Comparison of ENCODE assay signal across 13 cellular contexts in genomic region chr5:142296914-142297417, GRCh38. TPM values are rescaled to one million over a fixed set of nuclear protein-coding genes. Genes with fewer than 3 reads are reported as not detected.
DNase-seq lines count a peak whose midpoint lies in the region; ATAC-seq and TF ChIP-seq lines count a peak whose summit lies in the region.
"Had no signal": no experiment of that assay in that cellular context is flagged by ENCODE, and none has a peak within 500 bp of the region (broad histone marks: within the 10 kb centered on the region; RNA-seq: fewer than 3 reads in every experiment).

No MANE protein-coding gene starts in this region.

- peaks cover 58% of the 10 kb centered on the region for H3K4me1 Mint-ChIP-seq in neural crest cell

- no peaks in the 10 kb centered on the region for H3K9me2 ChIP-seq in SK-N-SH
- no peaks in the 10 kb centered on the region for H3K9me2 ChIP-seq in OCI-LY7 (ENCODE audit: insufficient read depth, low read length)

- H2AFZ ChIP-seq in SK-N-SH (ENCODE audit: low read depth) (peak overlapping the region; percentile 9; the same call in 1 of the 2 replicates), OCI-LY7 (ENCODE audit: low read length) (no peak overlapping the region)

- no peaks in the 10 kb centered on the region for H3K36me3 ChIP-seq in BLaER1 treated with 17β-estradiol and CSF1 and Interleukin-3, amounts not matched to agents 10 nM and 100 nM
- H3K36me3 ChIP-seq in SK-N-SH (replicated peaks in 1 of 2; ENCODE audit: control insufficient read depth in 1 of 2, insufficient read depth in 2 of 2, low read length in 1 of 2) (peaks cover 0 to 13% of the 10 kb centered on the region in 2 experiments), OCI-LY7 (ENCODE audit: insufficient read depth, low read length) (no peaks in the 10 kb centered on the region)
- H3K36me3 ChIP-seq: esophagus squamous epithelium had no signal

- no peak; a peak in 1 of 4 replicates for TF ChIP-seq EP300 in SK-N-SH (IDR thresholded peaks at IDR 0.05; ENCODE audit: borderline replicate concordance in 1 of 2, low read depth in 1 of 2, low read length in 1 of 2)

- H3K4me3 Mint-ChIP-seq in neural crest cell, result peak overlapping the region; percentile 50
- H3K4me3 Mint-ChIP-seq: activated naive CD8-positive, alpha-beta T cell treated with anti-CD3 and anti-CD28 coated beads for 36 hours; naive thymus-derived CD4-positive, alpha-beta T cell had no signal

- WGBS in SK-N-SH (ENCODE audit: low lambda C conversion rate), result 21% methylated on average over 7 of the region's 7 CpGs

- peaks cover 60% of the 10 kb centered on the region for H3K79me2 ChIP-seq in SK-N-SH (ENCODE audit: insufficient read depth)
- no peaks in the 10 kb centered on the region for H3K79me2 ChIP-seq in OCI-LY7 (ENCODE audit: insufficient read depth, low read depth, low read length)

- peaks cover 0 to 14% (median 0%) of the 10 kb centered on the region in 11 experiments; a peak in 1 of 22 replicates for H4K20me1 ChIP-seq in BLaER1 treated with 17β-estradiol and CSF1 and Interleukin-3, amounts not matched to agents 10 nM and 100 nM
- H4K20me1 ChIP-seq in SK-N-SH (ENCODE audit: insufficient read depth) (no peaks in the 10 kb centered on the region), OCI-LY7 (ENCODE audit: insufficient read depth, low read length) (no peaks in the 10 kb centered on the region)

- H3K9me3 Mint-ChIP-seq in neural crest cell, result no peaks in the 10 kb centered on the region
- H3K9me3 Mint-ChIP-seq: activated naive CD8-positive, alpha-beta T cell treated with anti-CD3 and anti-CD28 coated beads for 36 hours had no signal

- no peak for TF ChIP-seq CTCF in SK-N-SH (IDR thresholded peaks at IDR 0.05)
- TF ChIP-seq CTCF in neural crest cell (conservative IDR thresholded peaks at IDR 0.05), result no peak
- TF ChIP-seq CTCF in OCI-LY7 (conservative IDR thresholded peaks at IDR 0.05; ENCODE audit: low read length), result no peak

- ATAC-seq in HG02678 (IDR thresholded peaks at IDR 0.05; ENCODE audit: unreplicated experiment) (no peak), GM19397 (IDR thresholded peaks at IDR 0.05; ENCODE audit: unreplicated experiment) (no peak)
- ATAC-seq: naive thymus-derived CD4-positive, alpha-beta T cell had no signal

- no peak overlapping the region for H3K9ac ChIP-seq in BLaER1 treated with 17β-estradiol and CSF1 and Interleukin-3, amounts not matched to agents 10 nM and 100 nM
- peak overlapping the region; percentile 48; the same call in 1 of the 2 replicates for H3K9ac ChIP-seq in SK-N-SH

- peaks cover 4% of the 10 kb centered on the region for H3K36me3 Mint-ChIP-seq in neural crest cell (ENCODE audit: low read depth)
- H3K36me3 Mint-ChIP-seq: activated naive CD8-positive, alpha-beta T cell treated with anti-CD3 and anti-CD28 coated beads for 36 hours; naive thymus-derived CD4-positive, alpha-beta T cell had no signal

- no peaks in the 10 kb centered on the region for H3K27me3 Mint-ChIP-seq in neural crest cell (ENCODE audit: low read depth)
- H3K27me3 Mint-ChIP-seq: activated naive CD8-positive, alpha-beta T cell treated with anti-CD3 and anti-CD28 coated beads for 36 hours had no signal

- POLR2A ChIA-PET in SK-N-SH (lab: Yijun Ruan, JAX) (interaction anchor here (1.0 to 1.7 kb wide), 2 partner anchors 9 to 23 kb away, joined by 3 read pairs; no protein-coding TSS in a partner anchor), OCI-LY7 (lab: Charles Lee) (no interaction called here)

- H3K4me3 ChIP-seq in BLaER1 treated with 17β-estradiol and CSF1 and Interleukin-3, amounts not matched to agents 10 nM and 100 nM, result no peak overlapping the region
- no peak overlapping the region for H3K4me3 ChIP-seq in SK-N-SH (ENCODE audit: low read depth in 2 of 2, low read length in 1 of 2)
- H3K4me3 ChIP-seq in OCI-LY7 (ENCODE audit: low read depth, low read length, poor library complexity, severe bottlenecking), result no peak overlapping the region
- H3K4me3 ChIP-seq: esophagus squamous epithelium had no signal

- peaks cover 32 to 65% (median 47%) of the 10 kb centered on the region in 10 experiments for H3K4me1 ChIP-seq in BLaER1 treated with 17β-estradiol and CSF1 and Interleukin-3, amounts not matched to agents 10 nM and 100 nM
- H3K4me1 ChIP-seq in SK-N-SH (ENCODE audit: control insufficient read depth in 1 of 2, insufficient read depth in 2 of 2, low read depth in 1 of 2, low read length in 1 of 2) (peaks cover 25 to 28% of the 10 kb centered on the region in 2 experiments), OCI-LY7 (ENCODE audit: insufficient read depth, low read length, poor library complexity, severe bottlenecking) (no peaks in the 10 kb centered on the region)

- DNase-seq in SK-N-SH, result no peak
- DNase-seq in foreskin melanocyte, result peak; percentile 94
- DNase-seq in neural crest cell (ENCODE audit: low read depth, low spot score), result no peak
- DNase-seq in NOMO-1 (lab: John Stamatoyannopoulos, UW; ENCODE audit: unreplicated experiment in 2 of 2), result no peak
- no peak for DNase-seq in OCI-LY7 (ENCODE audit: low spot score)
- DNase-seq: activated naive CD8-positive, alpha-beta T cell treated with anti-CD3 and anti-CD28 coated beads for 36 hours; COR-L47; esophagus squamous epithelium; naive thymus-derived CD4-positive, alpha-beta T cell had no signal

- no peaks in the 10 kb centered on the region for H3K27me3 ChIP-seq in BLaER1 treated with 17β-estradiol and CSF1 and Interleukin-3, amounts not matched to agents 10 nM and 100 nM
- H3K27me3 ChIP-seq in SK-N-SH (ENCODE audit: insufficient read depth), result no peaks in the 10 kb centered on the region
- H3K27me3 ChIP-seq: esophagus squamous epithelium had no signal

- peak overlapping the region; percentile 68 for H3K27ac Mint-ChIP-seq in neural crest cell (ENCODE audit: unreplicated experiment)
- H3K27ac Mint-ChIP-seq: activated naive CD8-positive, alpha-beta T cell treated with anti-CD3 and anti-CD28 coated beads for 36 hours; naive thymus-derived CD4-positive, alpha-beta T cell had no signal

- TF ChIP-seq RAD21 in SK-N-SH (IDR thresholded peaks at IDR 0.05; ENCODE audit: low read length), result no peak

- CTCF ChIA-PET in SK-N-SH (lab: Yijun Ruan, JAX) (interaction anchor here (1.2 to 2.3 kb wide), 5 partner anchors 8 to 252 kb away, joined by 3 to 10 read pairs (median 4); partner anchors contain the start of gene SPRY4), OCI-LY7 (lab: Charles Lee; ENCODE audit: unreplicated experiment) (no interaction called here)

- no peaks in the 10 kb centered on the region for H3K9me3 ChIP-seq in BLaER1 treated with 17β-estradiol and CSF1 and Interleukin-3, amounts not matched to agents 10 nM and 100 nM (replicated peaks in 1 of 11)
- H3K9me3 ChIP-seq in SK-N-SH (no peaks in the 10 kb centered on the region), OCI-LY7 (ENCODE audit: low read length) (no peaks in the 10 kb centered on the region)
- H3K9me3 ChIP-seq: esophagus squamous epithelium had no signal

- peak overlapping the region; percentile 28 to 91 (median 83) for H3K4me2 ChIP-seq in BLaER1 treated with 17β-estradiol and CSF1 and Interleukin-3, amounts not matched to agents 10 nM and 100 nM
- H3K4me2 ChIP-seq in SK-N-SH (peak overlapping the region; percentile 1; the same call in 1 of the 2 replicates), OCI-LY7 (ENCODE audit: low read length) (no peak overlapping the region)

- no TSS peak for BruUV-seq in OCI-LY7 (replicated peaks; lab: Mats Ljungman, UMichigan)

- H3F3A ChIP-seq in SK-N-SH (replicated peaks; ENCODE audit: insufficient read depth), result peaks cover 30% of the 10 kb centered on the region

- intact Hi-C loops in OCI-LY7 (cut with micrococcal nuclease; ENCODE audit: unreplicated experiment), result no loop called here

- 0 out of 22 replicates have a peak overlapping the region, but pooled peaks of 2 of the 11 experiments have one; percentile 52 to 54 for H3K27ac ChIP-seq in BLaER1 treated with 17β-estradiol and CSF1 and Interleukin-3, amounts not matched to agents 10 nM and 100 nM
- H3K27ac ChIP-seq in SK-N-SH (ENCODE audit: low read depth in 2 of 2, low read length in 1 of 2) (peak overlapping the region; percentile 74 to 93), OCI-LY7 (ENCODE audit: low read depth, low read length, poor library complexity, severe bottlenecking) (no peak overlapping the region)
- H3K27ac ChIP-seq: RWPE1 had no signal

TF ChIP-seq in SK-N-SH, 30 proteins besides CTCF, POLR2A, EP300 and RAD21 (continues in another document):
- TF ChIP-seq YY1 (IDR thresholded peaks at IDR 0.05; ENCODE audit: low read depth) (peak; percentile 26; the same call in 1 of the 2 replicates), GATA2 (CRISPR knock-in tag; IDR thresholded peaks at IDR 0.05) (no peak), NFIC (IDR thresholded peaks at IDR 0.05; ENCODE audit: borderline replicate concordance) (peak; percentile 83), FOXM1 (IDR thresholded peaks at IDR 0.05; ENCODE audit: low read depth) (no peak), PBX3 (IDR thresholded peaks at IDR 0.05) (peak; percentile 47), USF1 (IDR thresholded peaks at IDR 0.05; ENCODE audit: borderline replicate concordance, low read depth) (no peak), FOSL2 (IDR thresholded peaks at IDR 0.05; ENCODE audit: borderline replicate concordance, low read depth) (no peak)

RNA-seq across cellular contexts. Expression of gene SPRY4, which starts 27.9 kb away (rescaled TPM):
- polyA plus RNA-seq in SK-N-SH (2012; rRNA removed), result 12.2 and 18.0 TPM in 2 replicates
- polyA plus RNA-seq in SK-N-SH (2012; cell fraction: cytosol; rRNA removed), result 6.7 and 9.0 TPM in 2 replicates
- 49.5 and 71.0 TPM in 2 replicates for polyA plus RNA-seq in SK-N-SH (2012; cell fraction: nucleus; rRNA removed)
- total RNA-seq in neural crest cell (42.1 and 44.2 TPM in 2 replicates), OCI-LY7 (2022) (not detected in 2 replicates)
- not detected in 2 replicates for total RNA-seq in OCI-LY7 (2014; rRNA removed; shearing (Covaris generic))
- polyA plus RNA-seq: naive thymus-derived CD4-positive, alpha-beta T cell had no signal

Comparison
In these comparisons a context has a peak if more than half of its experiments do, and no peak if none do; other contexts are left out.
1. RNA of gene SPRY4, which starts 27.9 kb away (total RNA-seq): 42.1 to 44.2 TPM in neural crest cell; not detected in OCI-LY7; every median in the first group is over 10 times any median in the second.